In genomic region chr15:36468746-36469145, GRCh38 we compare ENCODE assay signal across 10 cellular contexts.
DNase-seq lines count a peak whose midpoint lies in the region; ATAC-seq and TF ChIP-seq lines count a peak whose summit lies in the region.
"Had no signal": no experiment of that assay in that cellular context is flagged by ENCODE, and none has a peak within 500 bp of the region (broad histone marks: within the 10 kb centered on the region; RNA-seq: fewer than 3 reads in every experiment).

No MANE protein-coding gene starts in this region.

- no peak for TF ChIP-seq CTCF in foreskin fibroblast (IDR thresholded peaks at IDR 0.05; ENCODE audit: low read depth, low read length)

- ATAC-seq in GM19351 (IDR thresholded peaks at IDR 0.05; ENCODE audit: unreplicated experiment) (no peak), HG02840 (IDR thresholded peaks at IDR 0.05; ENCODE audit: low FRiP score, unreplicated experiment) (no peak), HG02884 (IDR thresholded peaks at IDR 0.05; ENCODE audit: unreplicated experiment) (no peak)

- no peak overlapping the region for H3K4me3 ChIP-seq in foreskin fibroblast (ENCODE audit: low read depth in 1 of 2, low read length in 2 of 2)
- no peak overlapping the region for H3K4me3 ChIP-seq in skeletal muscle cell (ENCODE audit: low read depth, low read length)

- DNase-seq in HCEC 1CT (peak; percentile 78), RPMI7951 (ENCODE audit: low read depth) (peak; percentile 98), foreskin fibroblast (peak; percentile 94), skeletal muscle cell (ENCODE audit: low read depth) (peak; percentile 83)
- DNase-seq: activated CD8-positive, alpha-beta memory T cell treated with anti-CD3 and anti-CD28 coated beads, Interleukin-2, amount 50 U/mL, for 4 hours; cerebellar nuclear complex; NCI-H748 treated with DMSO at 0.1 percent for 48 hours had no signal
